ENCODE assay signal across 30 cellular contexts in genomic region chr2:236022128-236022527, GRCh38.
"Had no signal": no experiment of that assay in that cellular context is flagged by ENCODE, and none has a peak within 500 bp of the region (broad histone marks: within the 10 kb centered on the region; RNA-seq: fewer than 3 reads in every experiment).

No MANE protein-coding gene starts in this region.

- H3K36me3 ChIP-seq: ascending aorta, cardiac muscle cell had no signal

- DNase-seq: activated B cell treated with CpG ODN at 0.5 μM for 24 hours; activated CD4-positive, alpha-beta memory T cell treated with anti-CD3 and anti-CD28 coated beads for 36 hours; activated CD4-positive, alpha-beta T cell treated with anti-CD3 and anti-CD28 coated beads for 4 hours; activated CD4-positive, alpha-beta T cell treated with anti-CD3 and anti-CD28 coated beads, Interleukin-2, amount 10 ng/mL, durations not matched to agents 24 days and 14 days; activated CD4-positive, alpha-beta T cell treated with anti-CD3 and anti-CD28 coated beads, Interleukin-2, amount 50 U/mL, for 1 hour; activated CD4-positive, alpha-beta T cell treated with anti-CD3 and anti-CD28 coated beads, Interleukin-2, amount 50 U/mL, for 4 hours; activated CD4-positive, CD25-positive, alpha-beta regulatory T cell treated with anti-CD3 and anti-CD28 coated beads, Interleukin-2, amount 50 U/mL, for 72 hours; activated CD8-positive, alpha-beta memory T cell treated with anti-CD3 and anti-CD28 coated beads, Interleukin-2, amount 50 U/mL, for 4 hours; activated CD8-positive, alpha-beta T cell treated with anti-CD3 and anti-CD28 coated beads for 36 hours; activated effector memory CD4-positive, alpha-beta T cell treated with anti-CD3 and anti-CD28 coated beads, Interleukin-2, amount 50 U/mL, for 16 hours; activated gamma-delta T cell treated with Interleukin-2 at 50 U/mL for 16 hours; activated naive CD4-positive, alpha-beta T cell treated with anti-CD3 and anti-CD28 coated beads, Interleukin-2, amount 10 ng/mL, durations not matched to agents 7 days and 5 days; activated naive CD4-positive, alpha-beta T cell treated with Interleukin-2 at 50 U/mL for 16 hours; activated naive CD8-positive, alpha-beta T cell treated with anti-CD3 and anti-CD28 coated beads, Interleukin-2, amount 10 ng/mL, durations not matched to agents 7 days and 5 days; activated naive CD8-positive, alpha-beta T cell treated with anti-CD3 and anti-CD28 coated beads, Interleukin-2, amount 50 U/mL, for 24 hours; activated T-cell treated with anti-CD3 and anti-CD28 coated beads for 4 hours; activated T-cell treated with anti-CD3 and anti-CD28 coated beads, Interleukin-2, amount 50 U/mL, for 1 hour; activated T-cell treated with anti-CD3 and anti-CD28 coated beads, Interleukin-2, amount 50 U/mL, for 4 hours; activated T-cell treated with anti-CD3 and anti-CD28 coated beads, Interleukin-2, amount 50 U/mL, for 72 hours; amygdala; anterior cingulate cortex; central memory CD4-positive, alpha-beta T cell; SW 1271; T-helper 1 cell; T-helper 2 cell; T-helper 9 cell had no signal

- H3K4me3 ChIP-seq: ascending aorta, cardiac muscle cell had no signal

- H3K27me3 ChIP-seq: ascending aorta, cardiac muscle cell had no signal

- H3K27ac ChIP-seq: ascending aorta, cardiac muscle cell, VCaP had no signal

- H3K9me3 ChIP-seq: ascending aorta had no signal

- ATAC-seq: activated CD8-positive, alpha-beta T cell treated with anti-CD3 and anti-CD28 coated beads for 36 hours; activated naive CD8-positive, alpha-beta T cell treated with anti-CD3 and anti-CD28 coated beads, Interleukin-2, amount 50 U/mL, for 24 hours; activated T-cell treated with anti-CD3 and anti-CD28 coated beads, Interleukin-2, amount 50 U/mL, for 4 hours; activated T-cell treated with anti-CD3 and anti-CD28 coated beads, Interleukin-2, amount 50 U/mL, for 72 hours; activated T-helper 17 cell treated with anti-CD3 and anti-CD28 coated beads, Interleukin-2, amount 50 U/mL, for 72 hours had no signal

- H3K4me1 ChIP-seq: ascending aorta had no signal
